ENCODE assay signal across 10 cellular contexts in the genomic region with DNA sequence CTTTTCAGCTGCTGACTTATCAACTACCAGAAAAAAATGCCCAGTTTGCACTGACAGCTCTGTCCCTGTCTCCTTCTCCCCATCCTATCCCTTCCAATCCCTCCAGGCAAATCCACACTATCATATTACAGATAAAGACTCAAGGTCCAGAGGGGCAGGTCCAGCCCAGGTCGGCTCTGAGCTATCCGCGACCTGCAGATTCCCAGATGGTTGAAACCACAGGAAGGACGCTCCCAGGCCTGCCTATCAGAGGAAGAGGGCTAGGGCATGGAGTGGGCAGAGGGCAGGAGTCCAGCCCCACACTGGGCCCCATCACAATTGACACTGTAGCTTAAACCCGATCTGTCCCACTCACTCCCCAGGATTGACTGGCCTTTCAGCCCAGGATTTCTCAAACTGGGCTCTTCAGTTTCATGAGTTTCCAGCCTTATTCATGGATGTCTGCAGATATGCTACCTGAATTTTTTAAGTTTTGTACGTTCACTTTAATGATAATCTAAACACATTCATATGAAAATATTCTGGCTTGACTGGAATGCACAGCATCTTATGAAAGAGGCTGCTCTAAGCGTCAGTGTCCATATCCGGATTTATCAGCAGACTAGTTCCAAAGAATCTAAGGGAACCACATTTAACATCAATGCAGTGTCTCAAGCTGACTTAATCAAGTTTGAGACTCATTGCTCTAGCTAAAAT. TPM values are rescaled to one million over a fixed set of nuclear protein-coding genes. Genes with fewer than 3 reads are reported as not detected.
DNase-seq lines count a peak whose midpoint lies in the region; ATAC-seq and TF ChIP-seq lines count a peak whose summit lies in the region.
"Had no signal": no experiment of that assay in that cellular context is flagged by ENCODE, and none has a peak within 500 bp of the region (broad histone marks: within the 10 kb centered on the region; RNA-seq: fewer than 3 reads in every experiment).

No MANE protein-coding gene starts in this region.

- no peak overlapping the region for H2AFZ ChIP-seq in MM.1S (ENCODE audit: low read length)

- intact Hi-C loops in esophagus squamous epithelium (cut with DNase I), result no loop called here

- no peak for TF ChIP-seq POLR2A in esophagus squamous epithelium (IDR thresholded peaks at IDR 0.05)

- H3K4me3 ChIP-seq in BLaER1 (no peak overlapping the region), MM.1S (ENCODE audit: low read length) (no peak overlapping the region), esophagus squamous epithelium (no peak overlapping the region)

- no peak for DNase-seq in MM.1S
- DNase-seq in esophagus squamous epithelium (lab: John Stamatoyannopoulos, UW), result no peak
- no peak for DNase-seq in naive B cell
- DNase-seq in H4 (ENCODE audit: low spot score), result no peak
- no peak for DNase-seq in activated naive CD4-positive, alpha-beta T cell treated with Interleukin-2 at 50 U/mL for 16 hours
- DNase-seq in GM19238 (ENCODE audit: insufficient read length, low spot score), result no peak
- DNase-seq: activated CD4-positive, alpha-beta T cell treated with anti-CD3 and anti-CD28 coated beads, Interleukin-2, amount 10 ng/mL, durations not matched to agents 7 days and 5 days; NCI-H1930 had no signal

- no peaks in the 10 kb centered on the region for H3K9me3 ChIP-seq in BLaER1
- H3K9me3 ChIP-seq in MM.1S (replicated peaks; ENCODE audit: insufficient read depth, low read length), result no peaks in the 10 kb centered on the region
- no peaks in the 10 kb centered on the region for H3K9me3 ChIP-seq in esophagus squamous epithelium

- TF ChIP-seq CTCF in MM.1S (IDR thresholded peaks at IDR 0.05; ENCODE audit: low read length) (no peak), esophagus squamous epithelium (IDR thresholded peaks at IDR 0.05) (no peak)

- no peaks in the 10 kb centered on the region for H4K20me1 ChIP-seq in BLaER1
- H4K20me1 ChIP-seq in MM.1S (ENCODE audit: insufficient read depth, low read length), result no peaks in the 10 kb centered on the region

- peak overlapping the region; percentile 88 for H3K4me2 ChIP-seq in BLaER1
- peak overlapping the region; percentile 57; the same call in 1 of the 2 replicates for H3K4me2 ChIP-seq in MM.1S (ENCODE audit: low read depth, low read length)

- ATAC-seq in naive B cell (ENCODE audit: low read depth in 2 of 2) (no peak), GM18858 (IDR thresholded peaks at IDR 0.05; ENCODE audit: unreplicated experiment) (no peak)

- H3K4me1 Mint-ChIP-seq in naive B cell, result peaks cover 84 to 100% (median 89%) of the 10 kb centered on the region in 3 donors

- H3K9me3 Mint-ChIP-seq in naive B cell, result no peaks in the 10 kb centered on the region

- H3K9me2 ChIP-seq in MM.1S (replicated peaks; ENCODE audit: insufficient read depth, low read length), result no peaks in the 10 kb centered on the region

- H3K36me3 ChIP-seq in BLaER1, result no peaks in the 10 kb centered on the region
- H3K36me3 ChIP-seq in MM.1S (replicated peaks; ENCODE audit: insufficient read depth, low read length), result no peaks in the 10 kb centered on the region
- H3K36me3 ChIP-seq in esophagus squamous epithelium, result no peaks in the 10 kb centered on the region

- H3K27ac ChIP-seq in BLaER1 (peak overlapping the region; percentile 91), MM.1S (ENCODE audit: low read length) (peak overlapping the region; percentile 99; the same call in 1 of the 2 replicates), esophagus squamous epithelium (peak overlapping the region in 3 of 4 donors; percentile 2 to 63 (median 31))

- WGBS in esophagus squamous epithelium, 2 donors, result 73 to 76% methylated on average over 4 to 8 of the region's 8 CpGs

- H3K79me2 ChIP-seq in MM.1S (ENCODE audit: low read length), result no peaks in the 10 kb centered on the region

- H3K4me1 ChIP-seq in BLaER1 (peaks cover 72% of the 10 kb centered on the region), MM.1S (ENCODE audit: low read length) (peaks cover 55% of the 10 kb centered on the region), esophagus squamous epithelium (peaks cover 0 to 36% (median 16%) of the 10 kb centered on the region in 3 donors)

- no peaks in the 10 kb centered on the region for H3K27me3 ChIP-seq in BLaER1
- H3K27me3 ChIP-seq in MM.1S (replicated peaks; ENCODE audit: insufficient read depth, low read length), result no peaks in the 10 kb centered on the region
- H3K27me3 ChIP-seq in esophagus squamous epithelium, result no peaks in the 10 kb centered on the region

- no peaks in the 10 kb centered on the region for H3K27me3 Mint-ChIP-seq in naive B cell
- H3K27me3 Mint-ChIP-seq: activated CD4-positive, alpha-beta T cell treated with anti-CD3 and anti-CD28 coated beads, Interleukin-2, amount 10 ng/mL, durations not matched to agents 7 days and 5 days had no signal

- H3K36me3 Mint-ChIP-seq in naive B cell, result no peaks in the 10 kb centered on the region

- H3K27ac Mint-ChIP-seq in naive B cell, result peak overlapping the region; percentile 95 to 99 (median 97)
- H3K27ac Mint-ChIP-seq: activated CD4-positive, alpha-beta T cell treated with anti-CD3 and anti-CD28 coated beads, Interleukin-2, amount 10 ng/mL, durations not matched to agents 7 days and 5 days had no signal

- H3K4me3 Mint-ChIP-seq in naive B cell, result peak overlapping the region; percentile 60 to 92 (median 84)
- H3K4me3 Mint-ChIP-seq: activated CD4-positive, alpha-beta T cell treated with anti-CD3 and anti-CD28 coated beads, Interleukin-2, amount 10 ng/mL, durations not matched to agents 7 days and 5 days had no signal

- H3K9ac ChIP-seq in BLaER1, result 0 out of 2 replicates have a peak overlapping the region, but pooled peaks have one; percentile 46
- no peak overlapping the region; the same call in 1 of the 2 replicates for H3K9ac ChIP-seq in MM.1S (ENCODE audit: low read length)

- H3F3A ChIP-seq in MM.1S (ENCODE audit: insufficient read depth, low read length), result peaks cover 38% of the 10 kb centered on the region

RNA-seq across cellular contexts. Expression of a gene that starts 16.4 kb away (rescaled TPM):
- total RNA-seq in esophagus squamous epithelium, result 10 to 100 TPM in 1 of 4 donors, 1 to 10 TPM in 3; 4.1 to 12.8 (median 6.8) TPM
- 100 to 1,000 TPM in 3 of 6 donors, 10 to 100 TPM in 3; 43.0 to 134 (median 104) TPM for polyA plus RNA-seq in naive B cell (ENCODE audit: low read depth in 6 of 6)
- 3.7 and 5.0 TPM in 2 replicates for total RNA-seq in H4 (2014; rRNA removed; shearing (Covaris generic))

RNA-seq across cellular contexts. Expression of a gene that starts 59.6 kb away (rescaled TPM):
- total RNA-seq in esophagus squamous epithelium, result 10 to 100 TPM; 36.2 to 50.3 (median 43.8) TPM
- under 1 TPM in 1 of 6 donors, not detected in 5; 0.18 TPM for polyA plus RNA-seq in naive B cell (ENCODE audit: low read depth in 6 of 6)
- not detected in 2 replicates for total RNA-seq in H4 (2014; rRNA removed; shearing (Covaris generic))
- total RNA-seq: activated CD4-positive, alpha-beta T cell treated with anti-CD3 and anti-CD28 coated beads, Interleukin-2, amount 10 ng/mL, durations not matched to agents 7 days and 5 days had no signal

Comparison
In these comparisons a context has a peak if more than half of its experiments do, and no peak if none do; other contexts are left out.
1. H3K27ac ChIP-seq: peak in every context shown above with its lines; median percentile 99 in MM.1S; 91 in BLaER1; 31 in esophagus squamous epithelium.
2. RNA of a gene that starts 59.6 kb away (total RNA-seq): 36.2 to 50.3 TPM in esophagus squamous epithelium; not detected in H4; every median in the first group is over 10 times any median in the second.